ENCODE assay signal across 25 cellular contexts in genomic region chr4:153922148-153922547, GRCh38.
"Had no signal": no experiment of that assay in that cellular context is flagged by ENCODE, and none has a peak within 500 bp of the region (broad histone marks: within the 10 kb centered on the region; RNA-seq: fewer than 3 reads in every experiment).

No MANE protein-coding gene starts in this region.

- H3K36me3 ChIP-seq: colonic mucosa, esophagus squamous epithelium, gastrocnemius medialis, heart right ventricle, left lung, lower lobe of right lung had no signal

- H3K4me1 Mint-ChIP-seq: endodermal cell, naive B cell had no signal

- H3K27me3 ChIP-seq: colonic mucosa, esophagus squamous epithelium, gastrocnemius medialis, left lung had no signal

- H3K9me3 Mint-ChIP-seq: dendritic cell treated with granulocyte-macrophage colony-stimulating factor and Interleukin-4, amounts not matched to agents 40 ng/mL and 50 ng/mL, for 4 days; effector memory CD8-positive, alpha-beta T cell; endodermal cell; mesothelial cell of epicardium had no signal

- H3K27me3 Mint-ChIP-seq: dendritic cell treated with granulocyte-macrophage colony-stimulating factor and Interleukin-4, amounts not matched to agents 40 ng/mL and 50 ng/mL, for 4 days had no signal

- H3K36me3 Mint-ChIP-seq: mesothelial cell of epicardium, naive B cell had no signal

- H3K27ac ChIP-seq: colonic mucosa, epithelial cell of prostate, esophagus squamous epithelium, gastrocnemius medialis, heart right ventricle, left lung, lower lobe of right lung had no signal

- H3K4me3 ChIP-seq: colonic mucosa, esophagus squamous epithelium, gastrocnemius medialis, heart right ventricle, left lung, lower lobe of right lung, mucosa of descending colon had no signal

- H3K9me3 ChIP-seq: colonic mucosa, esophagus squamous epithelium, gastrocnemius medialis, heart right ventricle, left lung, lower lobe of right lung, mucosa of descending colon had no signal

- ATAC-seq: effector memory CD8-positive, alpha-beta T cell; esophagus mucosa; gastrocnemius medialis; heart right ventricle; left cardiac atrium; left lung; left ventricle myocardium superior; lower lobe of right lung; mucosa of descending colon had no signal

- DNase-seq: colonic mucosa; cortex of kidney; effector CD8-positive, alpha-beta T cell; effector memory CD8-positive, alpha-beta T cell; endodermal cell; erythroblast; esophagus squamous epithelium; foreskin fibroblast; foreskin melanocyte; gastrocnemius medialis; glutamatergic neuron; head of caudate nucleus; heart right ventricle; hippocampal formation; left cardiac atrium; left lung; left ventricle myocardium superior; lower lobe of right lung; mesenchymal stem cell; mucosa of descending colon; naive B cell had no signal

- H3K4me1 ChIP-seq: colonic mucosa, esophagus squamous epithelium, gastrocnemius medialis, heart right ventricle, left lung, lower lobe of right lung had no signal

- H3K4me3 Mint-ChIP-seq: dendritic cell treated with granulocyte-macrophage colony-stimulating factor and Interleukin-4, amounts not matched to agents 40 ng/mL and 50 ng/mL, for 4 days; effector memory CD8-positive, alpha-beta T cell; endodermal cell; mesothelial cell of epicardium; naive B cell had no signal

- H3K27ac Mint-ChIP-seq: dendritic cell treated with granulocyte-macrophage colony-stimulating factor and Interleukin-4, amounts not matched to agents 40 ng/mL and 50 ng/mL, for 4 days; effector memory CD8-positive, alpha-beta T cell; endodermal cell; mesothelial cell of epicardium; naive B cell had no signal
